Comparison of ENCODE assay signal across 11 cellular contexts in the genomic region with DNA sequence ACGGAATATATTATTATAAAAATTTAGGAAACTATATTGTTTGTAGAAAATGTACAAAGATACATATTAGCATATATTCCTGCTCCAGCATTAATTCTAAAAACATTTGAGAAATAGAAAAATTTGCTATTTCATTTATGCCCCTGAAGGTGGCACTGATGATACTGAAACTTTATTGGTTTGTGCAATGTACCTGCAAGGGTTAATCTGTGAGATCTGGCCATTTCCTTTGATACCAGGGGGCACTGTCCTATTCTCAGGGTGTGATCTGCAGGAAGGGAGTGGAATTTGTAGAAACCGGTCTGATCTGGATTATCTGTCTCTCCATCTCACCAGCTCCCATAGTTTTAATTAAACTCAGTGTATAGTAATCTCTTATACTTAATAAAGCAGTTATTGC.
DNase-seq lines count a peak whose midpoint lies in the region; ATAC-seq, FAIRE-seq and TF ChIP-seq lines count a peak whose summit lies in the region.
"Had no signal": no experiment of that assay in that cellular context is flagged by ENCODE, and none has a peak within 500 bp of the region (broad histone marks: within the 10 kb centered on the region; RNA-seq: fewer than 3 reads in every experiment).

No MANE protein-coding gene starts in this region.

- H2AFZ ChIP-seq in HCT116 (ENCODE audit: low read depth, low read length, poor library complexity, severe bottlenecking): peak overlapping the region; percentile 79

- H3K27me3 ChIP-seq in HCT116 (ENCODE audit: insufficient read depth, low read length): no peaks in the 10 kb centered on the region
- no peaks in the 10 kb centered on the region for H3K27me3 ChIP-seq in prostate gland (replicated peaks; ENCODE audit: insufficient read depth)

- H3K79me2 ChIP-seq in HCT116 (ENCODE audit: insufficient read depth, low read length): no peaks in the 10 kb centered on the region

- H3K27me3 Mint-ChIP-seq in osteocyte (ENCODE audit: unreplicated experiment) (peaks cover 10% of the 10 kb centered on the region), T-cell (no peaks in the 10 kb centered on the region)

- H3K4me3 ChIP-seq in HCT116 (replicated peaks in 1 of 2; ENCODE audit: low read depth in 1 of 2, low read length in 2 of 2) (no peak overlapping the region), fibroblast of mammary gland (ENCODE audit: control insufficient read depth, low read depth, low read length) (no peak overlapping the region), prostate gland (no peak overlapping the region)

- H3K36me3 Mint-ChIP-seq in osteocyte (ENCODE audit: unreplicated experiment) (no peaks in the 10 kb centered on the region), T-cell (no peaks in the 10 kb centered on the region)

- no peak for TF ChIP-seq POLR2A in HCT116 (IDR thresholded peaks at IDR 0.05; ENCODE audit: borderline replicate concordance, extremely low read depth, insufficient read depth, insufficient read length)
- TF ChIP-seq POLR2A in prostate gland (IDR thresholded peaks at IDR 0.05): no peak
- no peak for TF ChIP-seq POLR2A in GM12892 (IDR thresholded peaks at IDR 0.05; ENCODE audit: low read depth, low read length)

- H3K27ac ChIP-seq in HCT116 (ENCODE audit: low read depth, low read length) (no peak overlapping the region), prostate gland (no peak overlapping the region)
- H3K27ac ChIP-seq: KMS-11 had no signal

- H3K9ac ChIP-seq in HCT116 (ENCODE audit: low read length): no peak overlapping the region
- H3K9ac ChIP-seq: KMS-11 had no signal

- peak; percentile 61 for DNase-seq in HCT116 (ENCODE audit: low read depth, low spot score)
- DNase-seq in SK-MEL-5 (ENCODE audit: low read depth, low spot score): peak; percentile 53
- DNase-seq in fibroblast of mammary gland (ENCODE audit: low read depth): peak; percentile 28
- no peak for DNase-seq in osteocyte (ENCODE audit: extremely low spot score, unreplicated experiment)
- no peak for DNase-seq in T-cell
- no peak for DNase-seq in prostate gland (ENCODE audit: low spot score)
- DNase-seq in GM12892 (ENCODE audit: insufficient read length): no peak
- DNase-seq: head of caudate nucleus, NCI-H446 had no signal

- intact Hi-C loops in HCT116 (cut with micrococcal nuclease) (loop anchor here (2.0 kb wide), 1 partner anchor 759 kb away; no protein-coding TSS in a partner anchor), prostate gland (cut with DNase I) (no loop called here)

- CTCF ChIA-PET in HCT116 (lab: Charles Lee): interaction anchor here (1.3 to 2.7 kb wide), 2 partner anchors 11 to 164 kb away, joined by 3 to 8 read pairs; no protein-coding TSS in a partner anchor
- CTCF ChIA-PET in T-cell (lab: Charles Lee): no interaction called here

- H3K36me3 ChIP-seq in HCT116 (ENCODE audit: control insufficient read depth in 1 of 2, insufficient read depth in 2 of 2, low read length in 2 of 2) (no peaks in the 10 kb centered on the region), prostate gland (no peaks in the 10 kb centered on the region)

- H3K4me3 Mint-ChIP-seq in osteocyte (ENCODE audit: unreplicated experiment) (no peak overlapping the region), T-cell (no peak overlapping the region)
- H3K4me3 Mint-ChIP-seq: T-helper 1 cell treated with Interleukin-12 subunit alpha and Interleukin-12 subunit beta and Interleukin-4 antibody, amounts not matched to agents 30 μg/mL and 1 μg/mL, for 36 hours had no signal

- POLR2A ChIA-PET in HCT116 (lab: Charles Lee): no interaction called here
- POLR2A ChIA-PET in T-cell (lab: Charles Lee): no interaction called here

- H3K4me2 ChIP-seq in HCT116 (ENCODE audit: low read length): no peak overlapping the region; the same call in 1 of the 2 replicates
- H3K4me2 ChIP-seq: KMS-11 had no signal

- peak; percentile 47 to 69 (median 50); a peak in 5 of 6 replicates for TF ChIP-seq CTCF in HCT116 (IDR thresholded peaks at IDR 0.05 in 2 of 3, conservative IDR thresholded peaks at IDR 0.05 in 1 of 3; ENCODE audit: borderline replicate concordance in 1 of 3, insufficient read depth in 1 of 3, low read depth in 2 of 3, low read length in 2 of 3)
- TF ChIP-seq CTCF in fibroblast of mammary gland (conservative IDR thresholded peaks at IDR 0.05; ENCODE audit: control insufficient read depth, insufficient read depth, low read depth, low read length): peak; percentile 20
- peak; percentile 53 for TF ChIP-seq CTCF in osteocyte (IDR thresholded peaks at IDR 0.05)
- TF ChIP-seq CTCF in prostate gland (IDR thresholded peaks at IDR 0.05): no peak

- FAIRE-seq in GM12892 (lab: Jason Lieb, UNC): no peak

- H3K4me1 ChIP-seq in HCT116 (ENCODE audit: control insufficient read depth in 1 of 2, insufficient read depth in 2 of 2, low read length in 2 of 2) (peaks cover 5 to 7% of the 10 kb centered on the region in 2 experiments; a peak in 3 of 4 replicates), prostate gland (replicated peaks) (no peaks in the 10 kb centered on the region)

- peak; percentile 62 for TF ChIP-seq RAD21 in HCT116 (IDR thresholded peaks at IDR 0.05; ENCODE audit: low read depth)

- RAD21 ChIA-PET in HCT116 (lab: Charles Lee; ENCODE audit: low non-redundant PET in 1 of 2, low total read pairs in 2 of 2, uncharacterized antibody in 2 of 2, unreplicated experiment in 2 of 2): no interaction called here

- H3K27ac Mint-ChIP-seq in osteocyte (ENCODE audit: unreplicated experiment): no peak overlapping the region
- H3K27ac Mint-ChIP-seq in T-cell: no peak overlapping the region
- H3K27ac Mint-ChIP-seq: T-helper 1 cell treated with Interleukin-12 subunit alpha and Interleukin-12 subunit beta and Interleukin-4 antibody, amounts not matched to agents 30 μg/mL and 1 μg/mL, for 36 hours had no signal

- BruUV-seq in HCT116 (replicated peaks; lab: Mats Ljungman, UMichigan): no TSS peak

- H3K9me3 Mint-ChIP-seq in osteocyte (ENCODE audit: unreplicated experiment): no peaks in the 10 kb centered on the region
- H3K9me3 Mint-ChIP-seq in T-cell: peaks cover 0 to 8% (median 0%) of the 10 kb centered on the region in 3 donors
- H3K9me3 Mint-ChIP-seq: T-helper 1 cell treated with Interleukin-12 subunit alpha and Interleukin-12 subunit beta and Interleukin-4 antibody, amounts not matched to agents 30 μg/mL and 1 μg/mL, for 36 hours had no signal

- H3K4me1 Mint-ChIP-seq in osteocyte (ENCODE audit: unreplicated experiment): no peaks in the 10 kb centered on the region
- no peaks in the 10 kb centered on the region for H3K4me1 Mint-ChIP-seq in T-cell

- in situ Hi-C loops in SK-MEL-5 (cut with HindIII; ENCODE audit: low pct_unique_long_range_greater_than_20kb, low sequenced_read_pairs): no loop called here

- no peaks in the 10 kb centered on the region for H3K9me2 ChIP-seq in HCT116 (ENCODE audit: insufficient read depth)

- 45% methylated on average over 2 of the region's 2 CpGs for WGBS in prostate gland

- H3K9me3 ChIP-seq in HCT116 (ENCODE audit: control insufficient read depth in 1 of 2, insufficient read depth in 1 of 2, low read depth in 1 of 2, low read length in 2 of 2): no peaks in the 10 kb centered on the region
- H3K9me3 ChIP-seq in prostate gland: no peaks in the 10 kb centered on the region

- H4K20me1 ChIP-seq in HCT116 (ENCODE audit: insufficient read depth): no peaks in the 10 kb centered on the region

- ATAC-seq in HCT116 (peak; percentile 75), T-cell (replicated peaks in 1 of 4) (no peak)

TF ChIP-seq in HCT116, 20 proteins besides CTCF, POLR2A, EP300 and RAD21:
- TF ChIP-seq ZFX (IDR thresholded peaks at IDR 0.05) (no peak), TCF7L2 (IDR thresholded peaks at IDR 0.05; ENCODE audit: borderline replicate concordance, extremely low read depth, insufficient read depth, insufficient read length) (peak; percentile 54)

Comparison
In these comparisons a context has a peak if more than half of its experiments do, and no peak if none do; other contexts are left out.
1. DNase-seq: peak in HCT116 (single experiment), SK-MEL-5 (single experiment) and fibroblast of mammary gland (single experiment); none in osteocyte (single experiment), T-cell (0 of 34), prostate gland (single experiment) and GM12892 (single experiment).
2. CTCF ChIP-seq: peak in HCT116 (3 of 3), fibroblast of mammary gland (single experiment) and osteocyte (single experiment); none in prostate gland (0 of 4).